In genomic region chr16:2981177-2981898, GRCh38 we compare ENCODE assay signal across 1 cellular context.
TF ChIP-seq lines count a peak whose summit lies in the region.

No MANE protein-coding gene starts in this region.

TF ChIP-seq in K562, 482 proteins besides CTCF, POLR2A, EP300 and RAD21 (continued from another document and continues in another):
- TF ChIP-seq ZNF253 (CRISPR knock-in tag; conservative IDR thresholded peaks at IDR 0.05) (no peak), MBD1 (CRISPR knock-in tag; IDR thresholded peaks at IDR 0.05) (no peak), NCOA4 (IDR thresholded peaks at IDR 0.05; ENCODE audit: partially characterized antibody) (no peak), NFIX (CRISPR knock-in tag; IDR thresholded peaks at IDR 0.05; ENCODE audit: low read depth) (no peak), THRAP3 (IDR thresholded peaks at IDR 0.05; ENCODE audit: borderline replicate concordance) (no peak), KLF10 (CRISPR knock-in tag; IDR thresholded peaks at IDR 0.05) (no peak), BRD9 (IDR thresholded peaks at IDR 0.05; ENCODE audit: low read depth, partially characterized antibody) (peak; percentile 33), KLF6 (CRISPR knock-in tag; IDR thresholded peaks at IDR 0.05; ENCODE audit: borderline replicate concordance) (no peak), TEAD2 (tag; IDR thresholded peaks at IDR 0.05) (no peak), GATAD2A (IDR thresholded peaks at IDR 0.05) (no peak), ZNF140 (CRISPR knock-in tag; IDR thresholded peaks at IDR 0.05) (no peak), SETDB1 (IDR thresholded peaks at IDR 0.05; ENCODE audit: low read length) (no peak), ZNF124 (CRISPR knock-in tag; IDR thresholded peaks at IDR 0.05) (no peak), THRB (CRISPR knock-in tag; conservative IDR thresholded peaks at IDR 0.05) (no peak), SRSF9 (IDR thresholded peaks at IDR 0.05; ENCODE audit: borderline replicate concordance, low read depth, low read length) (no peak), ZNF507 (tag; conservative IDR thresholded peaks at IDR 0.05) (no peak), RAD51 (IDR thresholded peaks at IDR 0.05; ENCODE audit: borderline replicate concordance, low read depth) (0 out of 2 replicates have a peak, but pooled peaks have one; percentile 6), HDAC6 (IDR thresholded peaks at IDR 0.05; ENCODE audit: low read depth, low read length) (no peak), RBBP5 (IDR thresholded peaks at IDR 0.05; ENCODE audit: borderline replicate concordance, insufficient read depth, low read length, poor library complexity, severe bottlenecking) (peak; percentile 62), SPI1 (IDR thresholded peaks at IDR 0.05; ENCODE audit: borderline replicate concordance, low read depth, low read length) (no peak), CREBBP (IDR thresholded peaks at IDR 0.05; ENCODE audit: low read depth, low read length) (no peak), PHF21A (IDR thresholded peaks at IDR 0.05; ENCODE audit: borderline replicate concordance, low read depth) (no peak), JUN (IDR thresholded peaks at IDR 0.05; ENCODE audit: borderline replicate concordance, low read depth, low read length) (no peak), JUN (CRISPR knock-in tag; IDR thresholded peaks at IDR 0.05; ENCODE audit: borderline replicate concordance) (peak; percentile 50; the same call in 1 of the 2 replicates), CHD1 (IDR thresholded peaks at IDR 0.05; ENCODE audit: low read length) (peak; percentile 10), RBM14 (IDR thresholded peaks at IDR 0.05; ENCODE audit: borderline replicate concordance, insufficient read depth, low read depth, low read length) (no peak), HNRNPUL1 (IDR thresholded peaks at IDR 0.05; ENCODE audit: low read length) (no peak), ZMIZ1 (IDR thresholded peaks at IDR 0.05; ENCODE audit: low read depth in 2 of 2, low read length in 2 of 2) (no peak; a peak in 1 of 4 replicates), SRSF1 (IDR thresholded peaks at IDR 0.05; ENCODE audit: low read depth, low read length) (no peak), REST (CRISPR knock-in tag; IDR thresholded peaks at IDR 0.05; ENCODE audit: low read depth) (no peak), PKNOX1 (IDR thresholded peaks at IDR 0.05) (no peak; the same call in none of the 2 replicates), CXXC5 (CRISPR knock-in tag; IDR thresholded peaks at IDR 0.05) (peak; percentile 53; the same call in 1 of the 2 replicates), CREM (IDR thresholded peaks at IDR 0.05; ENCODE audit: low read depth) (no peak), FOXP1 (CRISPR knock-in tag; IDR thresholded peaks at IDR 0.05) (peak; percentile 52; the same call in 1 of the 2 replicates), RFX1 (IDR thresholded peaks at IDR 0.05) (no peak), ZBTB7A (IDR thresholded peaks at IDR 0.05; ENCODE audit: borderline replicate concordance, control insufficient read depth, low read depth, low read length) (peak; percentile 68), POLR3G (IDR thresholded peaks at IDR 0.05; ENCODE audit: extremely low read depth, insufficient read length, insufficient replicate concordance) (no peak), MYC (IDR thresholded peaks at IDR 0.05; ENCODE audit: low read depth, low read length) (no peak; the same call in 1 of the 2 replicates), MYC (CRISPR knock-in tag; IDR thresholded peaks at IDR 0.05; ENCODE audit: borderline replicate concordance, low read depth) (no peak), HDAC3 (IDR thresholded peaks at IDR 0.05; ENCODE audit: borderline replicate concordance, partially characterized antibody) (no peak), ZNF274 (IDR thresholded peaks at IDR 0.05; ENCODE audit: borderline replicate concordance, low read depth, low read length) (no peak), ELK3 (CRISPR knock-in tag; IDR thresholded peaks at IDR 0.05) (no peak), ZHX1 (conservative IDR thresholded peaks at IDR 0.05; ENCODE audit: low read length) (no peak), RB1 (IDR thresholded peaks at IDR 0.05; ENCODE audit: low read depth) (no peak), ZNF740 (CRISPR knock-in tag; IDR thresholded peaks at IDR 0.05) (no peak), ZNF740 (tag; IDR thresholded peaks at IDR 0.05) (no peak; a peak in 1 of 4 replicates), SMARCE1 (IDR thresholded peaks at IDR 0.05) (0 out of 2 replicates have a peak, but pooled peaks have one; percentile 33), BRF1 (IDR thresholded peaks at IDR 0.05; ENCODE audit: borderline replicate concordance, extremely low read depth, insufficient read length) (no peak), ERF (CRISPR knock-in tag; IDR thresholded peaks at IDR 0.05) (no peak), RBM22 (IDR thresholded peaks at IDR 0.05; ENCODE audit: low read depth, low read length, poor library complexity, severe bottlenecking) (no peak), ZNF277 (CRISPR knock-in tag; IDR thresholded peaks at IDR 0.05; ENCODE audit: borderline replicate concordance) (no peak), SRSF7 (optimal IDR thresholded peaks at IDR 0.05; ENCODE audit: low read depth, low read length) (no peak)
